23 cellular contexts compared by ENCODE assay signal in the genomic region with DNA sequence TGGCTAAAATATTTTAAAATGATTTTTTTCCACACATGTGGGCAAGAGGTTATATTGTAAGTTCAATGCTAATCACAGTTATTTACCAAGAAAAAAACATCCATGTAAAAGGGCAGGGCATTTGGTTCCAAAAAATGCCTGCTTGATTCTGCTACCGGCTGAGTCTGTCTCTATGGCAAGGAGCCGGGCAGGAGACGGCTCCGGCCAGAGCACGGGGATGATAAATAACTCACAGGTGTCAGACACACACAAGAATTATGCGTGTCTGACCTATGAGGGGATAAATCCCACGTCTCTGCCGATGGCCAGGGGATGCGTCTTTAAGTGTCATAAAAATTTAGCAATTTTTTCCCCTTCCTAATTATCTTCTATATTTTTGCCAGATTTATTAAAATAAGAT.
DNase-seq lines count a peak whose midpoint lies in the region; TF ChIP-seq lines count a peak whose summit lies in the region.
"Had no signal": no experiment of that assay in that cellular context is flagged by ENCODE, and none has a peak within 500 bp of the region (broad histone marks: within the 10 kb centered on the region; RNA-seq: fewer than 3 reads in every experiment).

No MANE protein-coding gene starts in this region.

- peak overlapping the region; percentile 46 for H3K27ac ChIP-seq in SJCRH30
- H3K27ac ChIP-seq in breast epithelium, result no peak overlapping the region
- H3K27ac ChIP-seq: BLaER1 had no signal

- intact Hi-C loops in breast epithelium (cut with DNase I; ENCODE audit: low total_unique reads), result no loop called here

- DNase-seq in G401 (ENCODE audit: low spot score) (peak; percentile 71), SJCRH30 (peak; percentile 35 to 66), cerebellum (ENCODE audit: low spot score) (peak; percentile 63), left kidney (ENCODE audit: low read depth, low spot score) (peak; percentile 27), breast epithelium (ENCODE audit: low spot score in 2 of 2) (no peak), GM19240 (ENCODE audit: insufficient read length, low spot score) (no peak)
- DNase-seq in activated naive CD8-positive, alpha-beta T cell treated with anti-CD3 and anti-CD28 coated beads for 36 hours, result no peak
- DNase-seq: 8988T; ACHN; BE2C; CD4-positive, alpha-beta memory T cell; CD4-positive, CD25-positive, alpha-beta regulatory T cell; CD8-positive, alpha-beta memory T cell; COR-L47; DMS 273 treated with DMSO at 0.1 percent for 48 hours; DMS153; DMS53; DMS79; DND-41; EL; GF-D8 had no signal

- H3K4me3 ChIP-seq in SJCRH30 (peak overlapping the region; percentile 43), breast epithelium (no peak overlapping the region)
- H3K4me3 ChIP-seq: BLaER1 had no signal

- peaks cover 13% of the 10 kb centered on the region for H3K9me3 Mint-ChIP-seq in activated naive CD8-positive, alpha-beta T cell treated with anti-CD3 and anti-CD28 coated beads for 36 hours

- H3K9me3 ChIP-seq in SJCRH30 (replicated peaks) (no peaks in the 10 kb centered on the region; the same call in 1 of the 2 replicates), breast epithelium (peaks cover 4 to 13% of the 10 kb centered on the region in 2 donors)

- no peak overlapping the region for H3K27ac Mint-ChIP-seq in activated naive CD8-positive, alpha-beta T cell treated with anti-CD3 and anti-CD28 coated beads for 36 hours
- H3K27ac Mint-ChIP-seq: CD14-positive monocyte; CD4-positive, alpha-beta memory T cell; CD4-positive, CD25-positive, alpha-beta regulatory T cell; CD8-positive, alpha-beta memory T cell had no signal

- H3K4me1 ChIP-seq in SJCRH30 (peaks cover 35% of the 10 kb centered on the region), breast epithelium (no peaks in the 10 kb centered on the region)
- H3K4me1 ChIP-seq: BLaER1 had no signal

- peaks cover 1% of the 10 kb centered on the region for H3K36me3 Mint-ChIP-seq in activated naive CD8-positive, alpha-beta T cell treated with anti-CD3 and anti-CD28 coated beads for 36 hours
- H3K36me3 Mint-ChIP-seq: CD14-positive monocyte; CD4-positive, alpha-beta memory T cell; CD4-positive, CD25-positive, alpha-beta regulatory T cell; CD8-positive, alpha-beta memory T cell had no signal

- no peaks in the 10 kb centered on the region for H3K36me3 ChIP-seq in SJCRH30
- no peaks in the 10 kb centered on the region for H3K36me3 ChIP-seq in breast epithelium
- H3K36me3 ChIP-seq: BE2C, BLaER1 had no signal

- no peak for TF ChIP-seq POLR2A in breast epithelium (IDR thresholded peaks at IDR 0.05)

- no peak for TF ChIP-seq CTCF in breast epithelium (IDR thresholded peaks at IDR 0.05)

- peaks cover 8% of the 10 kb centered on the region for H3K27me3 Mint-ChIP-seq in activated naive CD8-positive, alpha-beta T cell treated with anti-CD3 and anti-CD28 coated beads for 36 hours
- H3K27me3 Mint-ChIP-seq: CD4-positive, CD25-positive, alpha-beta regulatory T cell had no signal

- in situ Hi-C loops in G401 (cut with HindIII; ENCODE audit: low sequenced_read_pairs), result no loop called here

- H3K4me3 Mint-ChIP-seq in activated naive CD8-positive, alpha-beta T cell treated with anti-CD3 and anti-CD28 coated beads for 36 hours, result no peak overlapping the region
- H3K4me3 Mint-ChIP-seq: CD14-positive monocyte; CD4-positive, alpha-beta memory T cell; CD4-positive, CD25-positive, alpha-beta regulatory T cell; CD8-positive, alpha-beta memory T cell had no signal

- H3K4me1 Mint-ChIP-seq in activated naive CD8-positive, alpha-beta T cell treated with anti-CD3 and anti-CD28 coated beads for 36 hours, result no peaks in the 10 kb centered on the region
- H3K4me1 Mint-ChIP-seq: CD14-positive monocyte; CD4-positive, alpha-beta memory T cell; CD4-positive, CD25-positive, alpha-beta regulatory T cell; CD8-positive, alpha-beta memory T cell had no signal

- no peaks in the 10 kb centered on the region for H3K27me3 ChIP-seq in SJCRH30
- H3K27me3 ChIP-seq in breast epithelium, result no peaks in the 10 kb centered on the region
- H3K27me3 ChIP-seq: BE2C, BLaER1 had no signal

Comparison
In these comparisons a context has a peak if more than half of its experiments do, and no peak if none do; other contexts are left out.
1. DNase-seq: peak in G401 (single experiment), SJCRH30 (2 of 2), cerebellum (single experiment) and left kidney (single experiment); none in activated naive CD8-positive, alpha-beta T cell treated with anti-CD3 and anti-CD28 coated beads for 36 hours (single experiment), breast epithelium (0 of 2) and GM19240 (single experiment).